In genomic region chr17:10052414-10052813, GRCh38 we compare ENCODE assay signal across 22 cellular contexts.
DNase-seq lines count a peak whose midpoint lies in the region; ATAC-seq, FAIRE-seq and TF ChIP-seq lines count a peak whose summit lies in the region.
"Had no signal": no experiment of that assay in that cellular context is flagged by ENCODE, and none has a peak within 500 bp of the region (broad histone marks: within the 10 kb centered on the region; RNA-seq: fewer than 3 reads in every experiment).

No MANE protein-coding gene starts in this region.

- POLR2A ChIA-PET in activated CD4-positive, alpha-beta T cell treated with anti-CD3 and anti-CD28 coated beads, Interleukin-2, amount 10 ng/mL, durations not matched to agents 7 days and 5 days (lab: Charles Lee), result no interaction called here
- POLR2A ChIA-PET in HepG2 (lab: Yijun Ruan, JAX), result no interaction called here

- no peak overlapping the region for H2BK5ac ChIP-seq in neuronal stem cell (ENCODE audit: low read length)

- no CpG with 5 or more reads among the region's 8 CpGs for WGBS in neuronal stem cell (ENCODE audit: extremely low coverage in 2 of 2, insufficient read length in 2 of 2, insufficient replicate concordance in 1 of 2), 2 donors
- no CpG with 5 or more reads among the region's 8 CpGs for WGBS in HepG2 (ENCODE audit: low lambda C conversion rate)

- H2BK120ac ChIP-seq in neuronal stem cell (ENCODE audit: low read depth, low read length), result no peak overlapping the region

- no peak for TF ChIP-seq CTCF in HepG2 (CRISPR knock-in tag; IDR thresholded peaks at IDR 0.05)

- no peaks in the 10 kb centered on the region for H3K27me3 Mint-ChIP-seq in activated CD4-positive, alpha-beta T cell treated with anti-CD3 and anti-CD28 coated beads, Interleukin-2, amount 10 ng/mL, durations not matched to agents 7 days and 5 days
- H3K27me3 Mint-ChIP-seq: activated CD4-positive, alpha-beta T cell treated with anti-CD3 and anti-CD28 coated beads, Interleukin-2, amount 10 ng/mL, durations not matched to agents 24 days and 14 days; stimulated activated naive CD8-positive, alpha-beta T cell treated with anti-CD3 and anti-CD28 coated beads, Interleukin-15, Interleukin-2, amounts not matched to agents 100 ng/mL and 50 ng/mL, for 24 hours had no signal

- no peaks in the 10 kb centered on the region for H3K36me3 Mint-ChIP-seq in activated CD4-positive, alpha-beta T cell treated with anti-CD3 and anti-CD28 coated beads, Interleukin-2, amount 10 ng/mL, durations not matched to agents 7 days and 5 days (ENCODE audit: low read depth)

- H3K27me3 ChIP-seq in neuronal stem cell (ENCODE audit: control insufficient read depth in 3 of 3, insufficient read depth in 3 of 3, low read depth in 1 of 3, low read length in 3 of 3), result no peaks in the 10 kb centered on the region
- H3K27me3 ChIP-seq in HepG2 (ENCODE audit: control insufficient read depth in 1 of 2, insufficient read depth in 2 of 2, low read length in 2 of 2), result peaks cover 7 to 34% of the 10 kb centered on the region in 2 experiments; a peak in 4 of 5 replicates
- H3K27me3 ChIP-seq: foreskin keratinocyte had no signal

- H3K27ac ChIP-seq in neuronal stem cell (replicated peaks; ENCODE audit: low read length) (no peak overlapping the region), HepG2 (ENCODE audit: extremely low read length, insufficient read depth, low read length) (no peak overlapping the region)
- H3K27ac ChIP-seq: foreskin keratinocyte, KMS-11 had no signal

- intact Hi-C loops in HepG2 (cut with micrococcal nuclease; ENCODE audit: unreplicated experiment), result no loop called here

- no peak overlapping the region for H3K14ac ChIP-seq in neuronal stem cell (ENCODE audit: low read length)

- BruUV-seq in HepG2 (replicated peaks; lab: Mats Ljungman, UMichigan), result no TSS peak

- H3K4me3 ChIP-seq in neuronal stem cell (ENCODE audit: low read length in 2 of 2), result no peak overlapping the region
- H3K4me3 ChIP-seq in HepG2 (replicated peaks in 1 of 3; ENCODE audit: insufficient read depth in 1 of 3, low read depth in 2 of 3, low read length in 3 of 3), result no peak overlapping the region

- no peaks in the 10 kb centered on the region for H4K20me1 ChIP-seq in HepG2 (ENCODE audit: insufficient read depth, low read length)

- H2BK12ac ChIP-seq in neuronal stem cell (ENCODE audit: low read length), result no peak overlapping the region

- no peak overlapping the region for H4K8ac ChIP-seq in neuronal stem cell (ENCODE audit: low read depth, low read length)

- peak; percentile 44 for ATAC-seq in HG03108 (IDR thresholded peaks at IDR 0.05; ENCODE audit: unreplicated experiment)
- ATAC-seq in GM18873 (IDR thresholded peaks at IDR 0.05; ENCODE audit: low FRiP score, unreplicated experiment), result no peak
- no peak for ATAC-seq in HepG2
- ATAC-seq: foreskin keratinocyte had no signal

- H2BK15ac ChIP-seq in neuronal stem cell (ENCODE audit: low read length), result no peak overlapping the region

- no peak overlapping the region for H3K4me3 Mint-ChIP-seq in activated CD4-positive, alpha-beta T cell treated with anti-CD3 and anti-CD28 coated beads, Interleukin-2, amount 10 ng/mL, durations not matched to agents 7 days and 5 days
- H3K4me3 Mint-ChIP-seq: activated CD4-positive, alpha-beta T cell treated with anti-CD3 and anti-CD28 coated beads, Interleukin-2, amount 10 ng/mL, durations not matched to agents 24 days and 14 days; CD14-positive monocyte; stimulated activated naive CD8-positive, alpha-beta T cell treated with anti-CD3 and anti-CD28 coated beads, Interleukin-15, Interleukin-2, amounts not matched to agents 100 ng/mL and 50 ng/mL, for 24 hours; T-helper 1 cell treated with Interleukin-12 subunit alpha and Interleukin-12 subunit beta and Interleukin-4 antibody, amounts not matched to agents 30 μg/mL and 1 μg/mL, for 36 hours had no signal

- no peak overlapping the region for H3K27ac Mint-ChIP-seq in activated CD4-positive, alpha-beta T cell treated with anti-CD3 and anti-CD28 coated beads, Interleukin-2, amount 10 ng/mL, durations not matched to agents 7 days and 5 days
- H3K27ac Mint-ChIP-seq: activated CD4-positive, alpha-beta T cell treated with anti-CD3 and anti-CD28 coated beads, Interleukin-2, amount 10 ng/mL, durations not matched to agents 24 days and 14 days; T-helper 1 cell treated with Interleukin-12 subunit alpha and Interleukin-12 subunit beta and Interleukin-4 antibody, amounts not matched to agents 30 μg/mL and 1 μg/mL, for 36 hours had no signal

- H4K91ac ChIP-seq in neuronal stem cell (ENCODE audit: low read depth, low read length, poor library complexity), result no peak overlapping the region

- no peak overlapping the region for H3K23ac ChIP-seq in neuronal stem cell (ENCODE audit: low read depth, low read length, poor library complexity)

- no peak for TF ChIP-seq EP300 in HepG2 (IDR thresholded peaks at IDR 0.05; ENCODE audit: low read depth in 2 of 2, low read length in 2 of 2)
- no peak for TF ChIP-seq EP300 in HepG2 (CRISPR knock-in tag; IDR thresholded peaks at IDR 0.05; ENCODE audit: borderline replicate concordance)

- H3K9me3 Mint-ChIP-seq in activated CD4-positive, alpha-beta T cell treated with anti-CD3 and anti-CD28 coated beads, Interleukin-2, amount 10 ng/mL, durations not matched to agents 7 days and 5 days, result no peaks in the 10 kb centered on the region
- H3K9me3 Mint-ChIP-seq: activated CD4-positive, alpha-beta T cell treated with anti-CD3 and anti-CD28 coated beads, Interleukin-2, amount 10 ng/mL, durations not matched to agents 24 days and 14 days; stimulated activated naive CD8-positive, alpha-beta T cell treated with anti-CD3 and anti-CD28 coated beads, Interleukin-15, Interleukin-2, amounts not matched to agents 100 ng/mL and 50 ng/mL, for 24 hours; T-helper 1 cell treated with Interleukin-12 subunit alpha and Interleukin-12 subunit beta and Interleukin-4 antibody, amounts not matched to agents 30 μg/mL and 1 μg/mL, for 36 hours had no signal

- no peaks in the 10 kb centered on the region for H3K79me1 ChIP-seq in neuronal stem cell (ENCODE audit: low read depth, low read length)

- peak; percentile 12 for TF ChIP-seq POLR2A in GM15510 (IDR thresholded peaks at IDR 0.05; ENCODE audit: borderline replicate concordance, extremely low read depth, insufficient read length)
- no peak for TF ChIP-seq POLR2A in HepG2 (IDR thresholded peaks at IDR 0.05; ENCODE audit: insufficient read depth in 1 of 2, low read depth in 2 of 2, low read length in 2 of 2)

- peaks cover 0 to 2% of the 10 kb centered on the region in 2 donors for H3K4me1 ChIP-seq in neuronal stem cell (ENCODE audit: control insufficient read depth in 2 of 2, insufficient read depth in 1 of 2, low read depth in 1 of 2, low read length in 2 of 2)
- peaks cover 18% of the 10 kb centered on the region for H3K4me1 ChIP-seq in HepG2 (ENCODE audit: insufficient read depth, low read length)
- H3K4me1 ChIP-seq: foreskin keratinocyte had no signal

- DNase-seq in GM19239 (ENCODE audit: insufficient read length, low spot score), result no peak
- DNase-seq in neuronal stem cell (ENCODE audit: low spot score), result no peak
- DNase-seq in activated naive CD4-positive, alpha-beta T cell treated with anti-CD3 and anti-CD28 coated beads, Interleukin-2, amount 50 U/mL, for 16 hours, result no peak
- no peak for DNase-seq in activated CD4-positive, alpha-beta T cell treated with anti-CD3 and anti-CD28 coated beads, Interleukin-2, amount 10 ng/mL, durations not matched to agents 7 days and 5 days
- no peak for DNase-seq in HepG2 (ENCODE audit: low spot score)
- DNase-seq: activated CD4-positive, alpha-beta T cell treated with anti-CD3 and anti-CD28 coated beads, Interleukin-2, amount 10 ng/mL, durations not matched to agents 24 days and 14 days; effector memory CD4-positive, alpha-beta T cell; foreskin keratinocyte; HCEC 1CT; NCI-H2029; retina; RPMI8226; stimulated activated CD4-positive, alpha-beta T cell treated with anti-CD3 and anti-CD28 coated beads, Interleukin-4, amount 100 ng/mL, for 1 hour had no signal

- H3K36me3 ChIP-seq in neuronal stem cell (replicated peaks in 1 of 2; ENCODE audit: control insufficient read depth in 2 of 2, insufficient read depth in 2 of 2, low read length in 2 of 2), result no peaks in the 10 kb centered on the region
- no peaks in the 10 kb centered on the region for H3K36me3 ChIP-seq in HepG2 (replicated peaks in 1 of 2; ENCODE audit: control insufficient read depth in 1 of 2, insufficient read depth in 2 of 2, low read length in 2 of 2)

- no peak for TF ChIP-seq RAD21 in HepG2 (CRISPR knock-in tag; IDR thresholded peaks at IDR 0.05)

- no peak overlapping the region for H3K9ac ChIP-seq in neuronal stem cell (ENCODE audit: low read depth, low read length, poor library complexity)
- no peak overlapping the region for H3K9ac ChIP-seq in HepG2 (ENCODE audit: insufficient read depth, low read depth, low read length)
- H3K9ac ChIP-seq: KMS-11 had no signal

- H2AFZ ChIP-seq in neuronal stem cell (ENCODE audit: low read length) (no peak overlapping the region), HepG2 (ENCODE audit: low read length) (no peak overlapping the region)

- H3K18ac ChIP-seq in neuronal stem cell (ENCODE audit: low read length), result peak overlapping the region; percentile 45

- H3K9me3 ChIP-seq in neuronal stem cell (replicated peaks in 1 of 2; ENCODE audit: control insufficient read depth in 2 of 2, insufficient read depth in 1 of 2, low read depth in 1 of 2, low read length in 2 of 2) (no peaks in the 10 kb centered on the region), HepG2 (ENCODE audit: low read length) (no peaks in the 10 kb centered on the region)

- H3K4ac ChIP-seq in neuronal stem cell (ENCODE audit: low read length), result no peak overlapping the region

- peaks cover 3% of the 10 kb centered on the region for H3K4me1 Mint-ChIP-seq in activated CD4-positive, alpha-beta T cell treated with anti-CD3 and anti-CD28 coated beads, Interleukin-2, amount 10 ng/mL, durations not matched to agents 7 days and 5 days
- H3K4me1 Mint-ChIP-seq: activated CD4-positive, alpha-beta T cell treated with anti-CD3 and anti-CD28 coated beads, Interleukin-2, amount 10 ng/mL, durations not matched to agents 24 days and 14 days had no signal

- no peaks in the 10 kb centered on the region for H3K79me2 ChIP-seq in HepG2 (ENCODE audit: insufficient read depth, low read length)

- in situ Hi-C loops in HepG2 (cut with HindIII; ENCODE audit: extremely low pct_ligation_motif_present, low pct_unique_long_range_greater_than_20kb), result no loop called here

- H3K4me2 ChIP-seq in neuronal stem cell (ENCODE audit: insufficient read depth, low read length, poor library complexity, severe bottlenecking) (no peak overlapping the region), HepG2 (ENCODE audit: low read depth, low read length) (no peak overlapping the region)
- H3K4me2 ChIP-seq: KMS-11 had no signal

- peak; percentile 94 for FAIRE-seq in GM19239 (lab: Jason Lieb, UNC)
- no peak for FAIRE-seq in HepG2 (lab: Jason Lieb, UNC)
- FAIRE-seq: astrocyte, kidney had no signal

- no peak overlapping the region for H2AK5ac ChIP-seq in neuronal stem cell (ENCODE audit: low read depth, low read length)

- CTCF ChIA-PET in activated CD4-positive, alpha-beta T cell treated with anti-CD3 and anti-CD28 coated beads, Interleukin-2, amount 10 ng/mL, durations not matched to agents 7 days and 5 days (lab: Charles Lee), result no interaction called here
- CTCF ChIA-PET in HepG2 (lab: Yijun Ruan, JAX; ENCODE audit: low intra/inter-chr PET ratio, low total read pairs), result no interaction called here

TF ChIP-seq in HepG2, 621 proteins besides CTCF, POLR2A, EP300 and RAD21 (continues in another document):
- TF ChIP-seq POLR2AphosphoS5 (IDR thresholded peaks at IDR 0.05; ENCODE audit: low read depth, low read length), result no peak
